Comparison of ENCODE assay signal across 27 cellular contexts in the genomic region with DNA sequence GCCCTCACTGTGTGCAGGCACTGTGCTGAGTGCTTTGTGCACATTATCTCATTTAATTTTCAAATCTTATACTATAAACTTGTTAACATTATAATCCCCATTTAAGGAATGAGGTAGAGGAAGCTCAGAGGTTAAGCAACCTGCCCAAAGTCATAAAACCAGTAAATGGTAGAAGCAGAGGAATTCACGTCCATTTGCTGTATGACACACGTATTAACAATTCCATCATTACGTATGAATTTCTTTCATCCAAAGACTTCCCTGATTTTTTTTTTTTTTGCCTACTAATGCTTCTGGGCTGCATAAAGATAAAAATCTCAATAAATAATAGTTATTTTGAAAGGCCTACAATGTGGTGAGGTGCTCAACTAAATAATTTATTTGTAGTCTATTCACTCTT.
A peak's percentile ranks its signal among the peaks of the same experiment; 100 is the strongest.
DNase-seq lines count a peak whose midpoint lies in the region; ATAC-seq and TF ChIP-seq lines count a peak whose summit lies in the region.
"Had no signal": no experiment of that assay in that cellular context is flagged by ENCODE, and none has a peak within 500 bp of the region (broad histone marks: within the 10 kb centered on the region; RNA-seq: fewer than 3 reads in every experiment).

No MANE protein-coding gene starts in this region.

- TF ChIP-seq RAD21 in SK-N-SH (IDR thresholded peaks at IDR 0.05; ENCODE audit: low read length): no peak

- H3K4me2 ChIP-seq in SK-N-SH: no peak overlapping the region
- no peak overlapping the region for H3K4me2 ChIP-seq in PC-3 (ENCODE audit: low read length)
- H3K4me2 ChIP-seq: BLaER1, GM23338 had no signal

- no peaks in the 10 kb centered on the region for H3F3A ChIP-seq in SK-N-SH (replicated peaks; ENCODE audit: insufficient read depth)
- H3F3A ChIP-seq in PC-3 (ENCODE audit: low read length, unreplicated experiment): no peaks in the 10 kb centered on the region

- H4K20me1 ChIP-seq in SK-N-SH (ENCODE audit: insufficient read depth) (no peaks in the 10 kb centered on the region), PC-3 (ENCODE audit: low read length) (no peaks in the 10 kb centered on the region)
- H4K20me1 ChIP-seq: BLaER1 had no signal

- ATAC-seq in SK-N-SH treated with all-trans-retinoic acid at 6 μM for 48 hours (no peak), PC-3 (peak; percentile 19; the same call in 1 of the 2 replicates)
- ATAC-seq: GM12878, GM23338 had no signal

- CTCF ChIA-PET in SK-N-SH (lab: Yijun Ruan, JAX) (no interaction called here), PC-3 (lab: Charles Lee) (no interaction called here)

- BruUV-seq in PC-3 (replicated peaks; lab: Mats Ljungman, UMichigan): no TSS peak

- H3K9me3 ChIP-seq in SK-N-SH: no peaks in the 10 kb centered on the region
- no peaks in the 10 kb centered on the region for H3K9me3 ChIP-seq in PC-3 (ENCODE audit: low read length)
- H3K9me3 ChIP-seq: BLaER1, HAP-1 had no signal

- no peak overlapping the region for H3K4me3 ChIP-seq in SK-N-SH (ENCODE audit: low read depth in 2 of 2, low read length in 1 of 2)
- H3K4me3 ChIP-seq in PC-3 (ENCODE audit: low read length): no peak overlapping the region
- H3K4me3 ChIP-seq: BLaER1, GM12878, GM23338, HAP-1 had no signal

- H3K9me2 ChIP-seq in SK-N-SH: no peaks in the 10 kb centered on the region
- H3K9me2 ChIP-seq in PC-3 (replicated peaks; ENCODE audit: low read length): no peaks in the 10 kb centered on the region

- POLR2A ChIA-PET in SK-N-SH (lab: Yijun Ruan, JAX): no interaction called here
- POLR2A ChIA-PET in PC-3 (lab: Charles Lee; ENCODE audit: unreplicated experiment): no interaction called here

- H3K36me3 ChIP-seq in SK-N-SH (replicated peaks in 1 of 2; ENCODE audit: control insufficient read depth in 1 of 2, insufficient read depth in 2 of 2, low read length in 1 of 2) (no peaks in the 10 kb centered on the region), PC-3 (ENCODE audit: low read depth, low read length) (no peaks in the 10 kb centered on the region)
- H3K36me3 ChIP-seq: BLaER1, HAP-1 had no signal

- H3K4me1 ChIP-seq in SK-N-SH (ENCODE audit: control insufficient read depth in 1 of 2, insufficient read depth in 2 of 2, low read depth in 1 of 2, low read length in 1 of 2) (no peaks in the 10 kb centered on the region), PC-3 (ENCODE audit: insufficient read depth, low read length) (peaks cover 40% of the 10 kb centered on the region)
- H3K4me1 ChIP-seq: BLaER1, HAP-1 had no signal

- no peaks in the 10 kb centered on the region for H3K27me3 ChIP-seq in SK-N-SH (ENCODE audit: insufficient read depth)
- H3K27me3 ChIP-seq in PC-3 (ENCODE audit: low read length): no peaks in the 10 kb centered on the region
- H3K27me3 ChIP-seq: BLaER1 had no signal

- no peak for DNase-seq in SK-N-SH
- DNase-seq in PC-3: peak; percentile 66
- DNase-seq in iris pigment epithelial cell (ENCODE audit: low read depth): peak; percentile 68
- no peak for DNase-seq in NCI-H226
- no peak for DNase-seq in AG08396 (ENCODE audit: low spot score)
- DNase-seq in NCI-H526 (lab: John Stamatoyannopoulos, UW): no peak
- DNase-seq: ACHN; CD4-positive, alpha-beta T cell; GDM1; Karpas-422; NCI-H1092 treated with DMSO at 0.1 percent for 48 hours; NCI-H1436; NCI-H187; NCI-H2081 treated with DMSO at 0.1 percent for 48 hours; NCI-H2171; NCI-H345; NCI-H510A treated with DMSO at 0.1 percent for 48 hours; NCI-H748 treated with DMSO at 0.1 percent for 48 hours; RPMI8226; SHP77 treated with DMSO at 0.1 percent for 48 hours; SW 1271 had no signal

- H3K27ac ChIP-seq in SK-N-SH (ENCODE audit: low read depth in 2 of 2, low read length in 1 of 2) (no peak overlapping the region), PC-3 (ENCODE audit: low read length) (0 out of 2 replicates have a peak overlapping the region, but pooled peaks have one; percentile 29)
- H3K27ac ChIP-seq: 22Rv1, BLaER1 had no signal

- intact Hi-C loops in PC-3 (cut with micrococcal nuclease): loop anchor here (5.0 kb wide), 1 partner anchor 48 kb away; no protein-coding TSS in a partner anchor

- TF ChIP-seq CTCF in SK-N-SH (IDR thresholded peaks at IDR 0.05) (no peak), PC-3 (conservative IDR thresholded peaks at IDR 0.05; ENCODE audit: low read depth, low read length) (no peak)

- H2AFZ ChIP-seq in SK-N-SH (ENCODE audit: low read depth) (no peak overlapping the region), PC-3 (ENCODE audit: low read length) (no peak overlapping the region)
- H2AFZ ChIP-seq: GM23338 had no signal

- H3K79me2 ChIP-seq in SK-N-SH (ENCODE audit: insufficient read depth) (no peaks in the 10 kb centered on the region), PC-3 (ENCODE audit: low read length) (no peaks in the 10 kb centered on the region)

- WGBS in SK-N-SH (ENCODE audit: low lambda C conversion rate): 66% methylated on average over 3 of the region's 3 CpGs

- H3K9ac ChIP-seq in SK-N-SH (no peak overlapping the region), PC-3 (ENCODE audit: low read length) (no peak overlapping the region)
- H3K9ac ChIP-seq: BLaER1 had no signal

- no peak for TF ChIP-seq EP300 in SK-N-SH (IDR thresholded peaks at IDR 0.05; ENCODE audit: borderline replicate concordance in 1 of 2, low read depth in 1 of 2, low read length in 1 of 2)

TF ChIP-seq in SK-N-SH treated with all-trans-retinoic acid at 6 μM for 48 hours, 23 proteins besides CTCF, POLR2A, EP300 and RAD21:
- TF ChIP-seq, protein P1, sequence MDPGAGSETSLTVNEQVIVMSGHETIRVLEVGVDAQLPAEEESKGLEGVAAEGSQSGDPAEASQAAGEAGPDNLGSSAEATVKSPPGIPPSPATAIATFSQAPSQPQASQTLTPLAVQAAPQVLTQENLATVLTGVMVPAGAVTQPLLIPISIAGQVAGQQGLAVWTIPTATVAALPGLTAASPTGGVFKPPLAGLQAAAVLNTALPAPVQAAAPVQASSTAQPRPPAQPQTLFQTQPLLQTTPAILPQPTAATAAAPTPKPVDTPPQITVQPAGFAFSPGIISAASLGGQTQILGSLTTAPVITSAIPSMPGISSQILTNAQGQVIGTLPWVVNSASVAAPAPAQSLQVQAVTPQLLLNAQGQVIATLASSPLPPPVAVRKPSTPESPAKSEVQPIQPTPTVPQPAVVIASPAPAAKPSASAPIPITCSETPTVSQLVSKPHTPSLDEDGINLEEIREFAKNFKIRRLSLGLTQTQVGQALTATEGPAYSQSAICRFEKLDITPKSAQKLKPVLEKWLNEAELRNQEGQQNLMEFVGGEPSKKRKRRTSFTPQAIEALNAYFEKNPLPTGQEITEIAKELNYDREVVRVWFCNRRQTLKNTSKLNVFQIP (CRISPR knock-in tag; IDR thresholded peaks at IDR 0.05; ENCODE audit: borderline replicate concordance, low read depth): no peak
- TF ChIP-seq ISL1 (CRISPR knock-in tag; IDR thresholded peaks at IDR 0.05): 0 out of 2 replicates have a peak, but pooled peaks have one; percentile 33
TF ChIP-seq in SK-N-SH treated with all-trans-retinoic acid at 6 μM for 48 hours: peak in this region for 1.

TF ChIP-seq in SK-N-SH, 30 proteins besides CTCF, POLR2A, EP300 and RAD21:
- TF ChIP-seq, protein P2, sequence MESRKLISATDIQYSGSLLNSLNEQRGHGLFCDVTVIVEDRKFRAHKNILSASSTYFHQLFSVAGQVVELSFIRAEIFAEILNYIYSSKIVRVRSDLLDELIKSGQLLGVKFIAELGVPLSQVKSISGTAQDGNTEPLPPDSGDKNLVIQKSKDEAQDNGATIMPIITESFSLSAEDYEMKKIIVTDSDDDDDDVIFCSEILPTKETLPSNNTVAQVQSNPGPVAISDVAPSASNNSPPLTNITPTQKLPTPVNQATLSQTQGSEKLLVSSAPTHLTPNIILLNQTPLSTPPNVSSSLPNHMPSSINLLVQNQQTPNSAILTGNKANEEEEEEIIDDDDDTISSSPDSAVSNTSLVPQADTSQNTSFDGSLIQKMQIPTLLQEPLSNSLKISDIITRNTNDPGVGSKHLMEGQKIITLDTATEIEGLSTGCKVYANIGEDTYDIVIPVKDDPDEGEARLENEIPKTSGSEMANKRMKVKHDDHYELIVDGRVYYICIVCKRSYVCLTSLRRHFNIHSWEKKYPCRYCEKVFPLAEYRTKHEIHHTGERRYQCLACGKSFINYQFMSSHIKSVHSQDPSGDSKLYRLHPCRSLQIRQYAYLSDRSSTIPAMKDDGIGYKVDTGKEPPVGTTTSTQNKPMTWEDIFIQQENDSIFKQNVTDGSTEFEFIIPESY (IDR thresholded peaks at IDR 0.05; ENCODE audit: borderline replicate concordance, low read depth): no peak
- TF ChIP-seq SMC3 (IDR thresholded peaks at IDR 0.05; ENCODE audit: low read depth, low read length): no peak
- no peak for TF ChIP-seq FOXJ3 (CRISPR knock-in tag; IDR thresholded peaks at IDR 0.05)
- TF ChIP-seq CHD2 (IDR thresholded peaks at IDR 0.05; ENCODE audit: low read length, partially characterized antibody): no peak
- TF ChIP-seq JUND (IDR thresholded peaks at IDR 0.05): no peak
- no peak for TF ChIP-seq NFIC (IDR thresholded peaks at IDR 0.05; ENCODE audit: borderline replicate concordance)
- no peak for TF ChIP-seq TCF12 (IDR thresholded peaks at IDR 0.05)
- no peak for TF ChIP-seq NRF1 (IDR thresholded peaks at IDR 0.05; ENCODE audit: low read depth, low read length)
- no peak for TF ChIP-seq YY1 (IDR thresholded peaks at IDR 0.05; ENCODE audit: low read depth)
- TF ChIP-seq EZH2phosphoT487 (IDR thresholded peaks at IDR 0.05; ENCODE audit: borderline replicate concordance, low read depth): no peak
- no peak for TF ChIP-seq FOXM1 (IDR thresholded peaks at IDR 0.05; ENCODE audit: low read depth)
- no peak for TF ChIP-seq RCOR1 (IDR thresholded peaks at IDR 0.05; ENCODE audit: low read length)
- no peak for TF ChIP-seq MEF2A (IDR thresholded peaks at IDR 0.05; ENCODE audit: borderline replicate concordance, low read depth)
- TF ChIP-seq, protein P3, sequence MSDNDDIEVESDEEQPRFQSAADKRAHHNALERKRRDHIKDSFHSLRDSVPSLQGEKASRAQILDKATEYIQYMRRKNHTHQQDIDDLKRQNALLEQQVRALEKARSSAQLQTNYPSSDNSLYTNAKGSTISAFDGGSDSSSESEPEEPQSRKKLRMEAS (IDR thresholded peaks at IDR 0.05; ENCODE audit: low read depth): no peak

Comparison
In these comparisons a context has a peak if more than half of its experiments do, and no peak if none do; other contexts are left out.
1. DNase-seq: peak in PC-3 (single experiment) and iris pigment epithelial cell (single experiment); none in SK-N-SH (single experiment), NCI-H226 (single experiment), AG08396 (single experiment) and NCI-H526 (0 of 2).